Comparison of ENCODE assay signal across 8 cellular contexts in the genomic region with DNA sequence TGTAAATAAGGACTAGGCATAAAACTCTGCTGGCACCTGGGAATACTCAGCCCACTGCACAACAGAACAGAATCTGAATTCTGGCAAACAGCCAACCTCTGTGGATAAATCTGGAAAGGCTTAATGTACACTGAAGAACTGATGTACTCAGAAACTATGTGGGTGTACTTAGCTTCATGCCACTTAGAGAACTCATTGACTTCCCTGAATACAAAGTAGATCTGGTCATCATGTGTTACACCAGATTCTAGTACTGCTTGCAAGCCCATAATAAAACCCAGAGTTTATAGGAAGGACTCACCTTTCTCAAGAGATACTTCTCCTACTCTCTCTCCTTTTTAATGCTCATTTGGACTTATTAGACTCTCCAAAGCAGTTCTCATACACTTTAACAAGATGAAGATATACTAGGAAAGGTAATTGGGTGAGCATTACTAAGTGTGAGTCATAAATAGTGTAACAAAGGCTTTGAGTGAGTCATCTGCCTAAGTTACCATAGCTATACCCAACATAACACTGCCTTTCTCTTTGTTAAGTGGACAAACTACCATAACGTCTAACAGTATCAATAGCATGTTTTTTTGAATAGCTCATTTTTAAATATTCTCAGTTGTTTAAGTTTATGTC.
DNase-seq lines count a peak whose midpoint lies in the region; ATAC-seq and TF ChIP-seq lines count a peak whose summit lies in the region.

No MANE protein-coding gene starts in this region.

- DNase-seq in A172 (ENCODE audit: low spot score) (peak; percentile 95), RWPE2 (ENCODE audit: low spot score) (no peak), foreskin keratinocyte (peak; percentile 96 to 99), upper lobe of left lung (no peak), tibial artery (no peak), GM19238 (ENCODE audit: insufficient read length, low spot score) (no peak)

- TF ChIP-seq EP300 in upper lobe of left lung (IDR thresholded peaks at IDR 0.05): no peak

- H3K27ac ChIP-seq in RWPE2 (ENCODE audit: poor library complexity, severe bottlenecking) (peak overlapping the region; percentile 76), foreskin keratinocyte (peak overlapping the region; percentile 79), upper lobe of left lung (no peak overlapping the region), tibial artery (no peak overlapping the region)

- TF ChIP-seq POLR2A in upper lobe of left lung (IDR thresholded peaks at IDR 0.05): no peak

- no peaks in the 10 kb centered on the region for H3K27me3 ChIP-seq in RWPE2 (ENCODE audit: insufficient read depth, poor library complexity, severe bottlenecking)
- H3K27me3 ChIP-seq in foreskin keratinocyte: no peaks in the 10 kb centered on the region
- no peaks in the 10 kb centered on the region for H3K27me3 ChIP-seq in upper lobe of left lung
- H3K27me3 ChIP-seq in tibial artery: no peaks in the 10 kb centered on the region

- H3K36me3 ChIP-seq in RWPE2 (ENCODE audit: low read depth): no peaks in the 10 kb centered on the region
- no peaks in the 10 kb centered on the region for H3K36me3 ChIP-seq in upper lobe of left lung
- no peaks in the 10 kb centered on the region for H3K36me3 ChIP-seq in tibial artery

- H3K4me3 ChIP-seq in RWPE2 (ENCODE audit: severe bottlenecking) (no peak overlapping the region), upper lobe of left lung (no peak overlapping the region), tibial artery (no peak overlapping the region)

- WGBS in upper lobe of left lung, 2 donors: 30 to 46% methylated on average over 1 of the region's 1 CpG

- H3K9me3 ChIP-seq in RWPE2 (ENCODE audit: severe bottlenecking) (no peaks in the 10 kb centered on the region), upper lobe of left lung (no peaks in the 10 kb centered on the region), tibial artery (peaks cover 0 to 6% (median 0%) of the 10 kb centered on the region in 3 donors)

- H3K4me1 ChIP-seq in RWPE2 (ENCODE audit: insufficient read depth, poor library complexity, severe bottlenecking) (peaks cover 24% of the 10 kb centered on the region), foreskin keratinocyte (peaks cover 19% of the 10 kb centered on the region), upper lobe of left lung (peaks cover 0 to 15% (median 7%) of the 10 kb centered on the region in 4 donors), tibial artery (peaks cover 0 to 18% (median 4%) of the 10 kb centered on the region in 4 donors)

- intact Hi-C loops in tibial artery (cut with DNase I; ENCODE audit: low total_unique reads): no loop called here

- TF ChIP-seq CTCF in RWPE2 (IDR thresholded peaks at IDR 0.05; ENCODE audit: poor library complexity, severe bottlenecking): no peak
- no peak for TF ChIP-seq CTCF in foreskin keratinocyte (conservative IDR thresholded peaks at IDR 0.05)
- TF ChIP-seq CTCF in upper lobe of left lung (IDR thresholded peaks at IDR 0.05): no peak
- TF ChIP-seq CTCF in tibial artery (IDR thresholded peaks at IDR 0.05): no peak

- peak; percentile 78 for ATAC-seq in GM18499 (IDR thresholded peaks at IDR 0.05; ENCODE audit: insufficient read depth, unreplicated experiment)
- ATAC-seq in HG03575 (IDR thresholded peaks at IDR 0.05; ENCODE audit: extremely low read depth, insufficient number of reproducible peaks, low FRiP score, unreplicated experiment): peak; percentile 69
- ATAC-seq in RWPE2 (ENCODE audit: low read depth): peak; percentile 96
- peak; percentile 96 for ATAC-seq in foreskin keratinocyte
- peak; percentile 67 to 82 for ATAC-seq in upper lobe of left lung (ENCODE audit: low FRiP score in 2 of 2)

Comparison
In these comparisons a context has a peak if more than half of its experiments do, and no peak if none do; other contexts are left out.
1. DNase-seq: peak in A172 (single experiment) and foreskin keratinocyte (2 of 2); none in RWPE2 (single experiment), upper lobe of left lung (0 of 2), tibial artery (0 of 2) and GM19238 (single experiment).
2. H3K27ac ChIP-seq: peak in RWPE2 (single experiment) and foreskin keratinocyte (single experiment); none in upper lobe of left lung (0 of 4) and tibial artery (0 of 2).
3. Peak in every context shown above with its lines, with median percentiles within 50 percentile points of each other: ATAC-seq.